ENCODE assay signal across 11 cellular contexts in the genomic region with DNA sequence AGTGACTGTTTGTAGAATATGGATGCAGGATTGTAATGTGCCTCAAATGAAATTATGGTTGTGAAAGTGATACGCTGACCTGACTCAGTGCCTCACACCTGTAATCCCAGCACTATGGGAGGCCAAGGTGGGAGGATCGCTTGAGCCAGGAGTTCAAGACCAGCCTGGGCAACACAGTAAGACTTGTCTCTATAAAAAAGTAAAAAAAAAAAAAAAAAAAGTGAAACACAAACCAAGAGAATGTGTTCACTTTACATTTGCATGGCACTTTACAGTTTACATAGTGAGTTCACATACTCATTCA. TPM values are rescaled to one million over a fixed set of nuclear protein-coding genes. Genes with fewer than 3 reads are reported as not detected.
DNase-seq lines count a peak whose midpoint lies in the region; ATAC-seq and TF ChIP-seq lines count a peak whose summit lies in the region.
"Had no signal": no experiment of that assay in that cellular context is flagged by ENCODE, and none has a peak within 500 bp of the region (broad histone marks: within the 10 kb centered on the region; RNA-seq: fewer than 3 reads in every experiment).

No MANE protein-coding gene starts in this region.

- H3K9me3 Mint-ChIP-seq in effector memory CD8-positive, alpha-beta T cell, result no peaks in the 10 kb centered on the region

- BruUV-seq in PC-3 (replicated peaks; lab: Mats Ljungman, UMichigan), result no TSS peak

- no peak for ATAC-seq in PC-3
- ATAC-seq in effector memory CD8-positive, alpha-beta T cell (replicated peaks), result no peak

- H3K9me3 ChIP-seq in PC-3 (ENCODE audit: low read length), result no peaks in the 10 kb centered on the region
- H3K9me3 ChIP-seq in neural cell (ENCODE audit: low read length), result no peaks in the 10 kb centered on the region

- H3K36me3 ChIP-seq in PC-3 (ENCODE audit: low read depth, low read length), result peaks cover 44% of the 10 kb centered on the region
- no peaks in the 10 kb centered on the region for H3K36me3 ChIP-seq in neural cell (ENCODE audit: insufficient read depth, low read length)

- H3K79me2 ChIP-seq in PC-3 (ENCODE audit: low read length) (peaks cover 79% of the 10 kb centered on the region), neural cell (replicated peaks; ENCODE audit: insufficient read depth, low read length) (peaks cover 9% of the 10 kb centered on the region)

- intact Hi-C loops in PC-3 (cut with micrococcal nuclease), result loop anchor here (2.0 kb wide), 1 partner anchor 18 kb away; no protein-coding TSS in a partner anchor

- peaks cover 47% of the 10 kb centered on the region for H4K20me1 ChIP-seq in PC-3 (ENCODE audit: low read length)
- no peaks in the 10 kb centered on the region for H4K20me1 ChIP-seq in neural cell (ENCODE audit: insufficient read depth)

- peak overlapping the region; percentile 98 for H3K9ac ChIP-seq in PC-3 (ENCODE audit: low read length)
- H3K9ac ChIP-seq in neural cell (ENCODE audit: low read length), result no peak overlapping the region

- CTCF ChIA-PET in PC-3 (lab: Charles Lee), result no interaction called here

- H3K4me3 Mint-ChIP-seq in effector memory CD8-positive, alpha-beta T cell, result peak overlapping the region; percentile 89 to 93

- DNase-seq in PC-3 (no peak), NCI-H510A (lab: John Stamatoyannopoulos, UW) (no peak), glomerular visceral epithelial cell (ENCODE audit: extremely low spot score) (no peak), amygdala (lab: John Stamatoyannopoulos, UW) (no peak), DMS 273 (lab: John Stamatoyannopoulos, UW; ENCODE audit: unreplicated experiment) (no peak)
- no peak for DNase-seq in effector memory CD8-positive, alpha-beta T cell
- DNase-seq: GDM1, NCI-H1048 had no signal

- TF ChIP-seq RAD21 in neural cell (conservative IDR thresholded peaks at IDR 0.05), result no peak

- H3K4me2 ChIP-seq in PC-3 (ENCODE audit: low read length) (peak overlapping the region; percentile 87), neural cell (ENCODE audit: low read length) (no peak overlapping the region)

- no peaks in the 10 kb centered on the region for H3K27me3 Mint-ChIP-seq in effector memory CD8-positive, alpha-beta T cell

- H3F3A ChIP-seq in PC-3 (ENCODE audit: low read length, unreplicated experiment) (peaks cover 15% of the 10 kb centered on the region), neural cell (ENCODE audit: insufficient read depth, low read length, poor library complexity, severe bottlenecking) (no peaks in the 10 kb centered on the region)

- peak overlapping the region; percentile 94 to 95 for H3K27ac Mint-ChIP-seq in effector memory CD8-positive, alpha-beta T cell

- POLR2A ChIA-PET in PC-3 (lab: Charles Lee; ENCODE audit: unreplicated experiment), result interaction anchor here (1.3 kb wide), 1 partner anchor 13 kb away, joined by 5 read pairs; no protein-coding TSS in a partner anchor

- H2AFZ ChIP-seq in PC-3 (ENCODE audit: low read length) (no peak overlapping the region), neural cell (ENCODE audit: low read depth, low read length) (no peak overlapping the region)

- H3K27me3 ChIP-seq in PC-3 (ENCODE audit: low read length) (no peaks in the 10 kb centered on the region), neural cell (ENCODE audit: insufficient read depth, low read depth, low read length) (no peaks in the 10 kb centered on the region)

- peaks cover 59 to 69% of the 10 kb centered on the region in 2 donors for H3K4me1 Mint-ChIP-seq in effector memory CD8-positive, alpha-beta T cell (ENCODE audit: low read depth in 2 of 2)

- H3K27ac ChIP-seq in C4-2B (peak overlapping the region; percentile 49; the same call in 1 of the 2 replicates), PC-3 (ENCODE audit: low read length) (peak overlapping the region; percentile 92), neural cell (ENCODE audit: low read length) (no peak overlapping the region)

- TF ChIP-seq EP300 in neural cell (conservative IDR thresholded peaks at IDR 0.05; ENCODE audit: poor library complexity, severe bottlenecking), result no peak

- H3K4me1 ChIP-seq in PC-3 (ENCODE audit: insufficient read depth, low read length), result peaks cover 83% of the 10 kb centered on the region

- TF ChIP-seq CTCF in C4-2B (conservative IDR thresholded peaks at IDR 0.05), result no peak
- TF ChIP-seq CTCF in PC-3 (conservative IDR thresholded peaks at IDR 0.05; ENCODE audit: low read depth, low read length), result no peak
- no peak for TF ChIP-seq CTCF in neural cell (IDR thresholded peaks at IDR 0.05; ENCODE audit: poor library complexity, severe bottlenecking)

- H3K9me2 ChIP-seq in PC-3 (replicated peaks; ENCODE audit: low read length) (no peaks in the 10 kb centered on the region), neural cell (ENCODE audit: insufficient read depth, low read length) (no peaks in the 10 kb centered on the region)

- H3K36me3 Mint-ChIP-seq in effector memory CD8-positive, alpha-beta T cell (ENCODE audit: insufficient read depth), result peaks cover 32% of the 10 kb centered on the region

- H3K4me3 ChIP-seq in PC-3 (ENCODE audit: low read length) (peak overlapping the region; percentile 92), neural cell (ENCODE audit: low read length) (peak overlapping the region; percentile 76)

TF ChIP-seq in neural cell, 6 proteins besides CTCF, POLR2A, EP300 and RAD21:
- TF ChIP-seq EZH2 (IDR thresholded peaks at IDR 0.05; ENCODE audit: borderline replicate concordance, insufficient read depth, low read length, poor library complexity, severe bottlenecking) (no peak), SMC3 (conservative IDR thresholded peaks at IDR 0.05; ENCODE audit: poor library complexity) (no peak), TAF1 (IDR thresholded peaks at IDR 0.05; ENCODE audit: low read depth) (no peak), POLR2AphosphoS5 (IDR thresholded peaks at IDR 0.05) (no peak)
TF ChIP-seq in neural cell: peak in this region for 0.

RNA-seq across cellular contexts. Expression of a gene that starts 2.0 kb away (rescaled TPM):
- 1,259 and 1,457 TPM in 2 replicates for total RNA-seq in PC-3 (2014; rRNA removed)
- polyA plus RNA-seq in neural cell, result 58.8 and 62.6 TPM in 2 replicates
- polyA minus RNA-seq in neural cell, result 46.7 and 53.1 TPM in 2 replicates

RNA-seq across cellular contexts. Expression of a gene that starts 48.9 kb away (rescaled TPM):
- 5.9 and 11.1 TPM in 2 replicates for total RNA-seq in PC-3 (2014; rRNA removed)
- not detected in 2 replicates for polyA plus RNA-seq in neural cell
- not detected in 2 replicates for polyA minus RNA-seq in neural cell
- total RNA-seq: activated CD8-positive, alpha-beta memory T cell treated with anti-CD3 and anti-CD28 coated beads for 36 hours had no signal
